ENCODE assay signal across 8 cellular contexts in genomic region chr17:35612924-35613521, GRCh38. TPM values are rescaled to one million over a fixed set of nuclear protein-coding genes. Genes with fewer than 3 reads are reported as not detected.
DNase-seq lines count a peak whose midpoint lies in the region; ATAC-seq, FAIRE-seq and TF ChIP-seq lines count a peak whose summit lies in the region.

No MANE protein-coding gene starts in this region.

- H3K4me3 ChIP-seq in A549 (no peak overlapping the region), retinal pigment epithelial cell (ENCODE audit: low read length) (no peak overlapping the region)

- ATAC-seq in A549 (peak; percentile 84 to 92; a peak in 5 of 6 replicates), GM19463 (IDR thresholded peaks at IDR 0.05; ENCODE audit: unreplicated experiment) (no peak), HG03280 (IDR thresholded peaks at IDR 0.05; ENCODE audit: unreplicated experiment) (no peak)

- no peak overlapping the region for H3K4me2 ChIP-seq in A549

- TF ChIP-seq POLR2A in A549 (IDR thresholded peaks at IDR 0.05; ENCODE audit: low read length), result no peak

- no peak overlapping the region for H3K27ac ChIP-seq in A549

- CTCF ChIA-PET in A549 (lab: Yijun Ruan, JAX), result interaction anchor here (0.6 to 11.0 kb wide), 66 partner anchors 10 to 370 kb away, joined by 3 to 324 read pairs (median 4); partner anchors contain the start of genes GAS2L2, PEX12, RASL10B and TAF15

- TF ChIP-seq CTCF in A549 (IDR thresholded peaks at IDR 0.05), result peak; percentile 91
- peak; percentile 79 for TF ChIP-seq CTCF in retinal pigment epithelial cell (conservative IDR thresholded peaks at IDR 0.05; ENCODE audit: low read depth, low read length)

- no peak for TF ChIP-seq EP300 in A549 (IDR thresholded peaks at IDR 0.05)

- no peaks in the 10 kb centered on the region for H3K9me3 ChIP-seq in A549

- DNase-seq in A549 (ENCODE audit: low read depth in 1 of 2, low spot score in 1 of 2), result peak in 1 of 2 experiments; percentile 68
- DNase-seq in GM03348 (ENCODE audit: low spot score), result peak; percentile 47
- peak; percentile 45 for DNase-seq in NCI-H2227 (lab: John Stamatoyannopoulos, UW; ENCODE audit: unreplicated experiment)
- peak; percentile 8 for DNase-seq in activated T-cell treated with anti-CD3 and anti-CD28 coated beads for 24 hours (ENCODE audit: low read depth)
- peak; percentile 44 for DNase-seq in glomerular endothelial cell (ENCODE audit: extremely low read depth, low read depth, low spot score)
- peak; percentile 10 for DNase-seq in retinal pigment epithelial cell (ENCODE audit: low read depth)

- WGBS in A549 (ENCODE audit: missing lambda C conversion rate), result 26% methylated on average over 2 of the region's 2 CpGs

- POLR2A ChIA-PET in A549 (lab: Yijun Ruan, JAX), result interaction anchor here (0.6 to 2.1 kb wide), 6 partner anchors 19 to 196 kb away, joined by 3 to 15 read pairs (median 4); partner anchors contain the start of genes PEX12 and TAF15

- TF ChIP-seq RAD21 in A549 (conservative IDR thresholded peaks at IDR 0.05 in 1 of 2, IDR thresholded peaks at IDR 0.05 in 1 of 2), result peak; percentile 72 to 76

- peaks cover 6% of the 10 kb centered on the region; the same call in 2 of the 3 replicates for H3K4me1 ChIP-seq in A549

- FAIRE-seq in A549 (lab: Jason Lieb, UNC), result peak; percentile 99

TF ChIP-seq in A549, 52 proteins besides CTCF, POLR2A, EP300 and RAD21:
- TF ChIP-seq RFX5 (IDR thresholded peaks at IDR 0.05), result no peak
- no peak for TF ChIP-seq PBX3 (IDR thresholded peaks at IDR 0.05)
- peak; percentile 76 for TF ChIP-seq SMC3 (IDR thresholded peaks at IDR 0.05)
- TF ChIP-seq TP53 (CRISPR knock-in tag; IDR thresholded peaks at IDR 0.05), result no peak

RNA-seq across cellular contexts. Expression of gene AP2B1, which starts 25.9 kb away (rescaled TPM):
- polyA plus RNA-seq in A549 (2011; rRNA removed), result 278 and 309 TPM in 2 replicates
- polyA plus RNA-seq in A549 (2012; cell fraction: cytosol; rRNA removed), result 83.4 and 99.0 TPM in 2 replicates
- 76.2 and 97.3 TPM in 2 replicates for polyA plus RNA-seq in A549 (2012; cell fraction: nucleus; rRNA removed)
- 110 to 139 TPM (median 114 TPM) in 3 replicates for polyA plus RNA-seq in A549 (2017; fragmentation: RNase III; extraction: RNeasy Plus Mini Kit Qiagen cat#74134 plus additional on column Dnase treatment)
- polyA minus RNA-seq in A549 (2011; rRNA and poly(A)+ RNA removed), result 339 and 362 TPM in 2 replicates
- total RNA-seq in glomerular endothelial cell, result 168 and 203 TPM in 2 replicates

RNA-seq across cellular contexts. Expression of gene PEX12, which starts 34.7 kb away (rescaled TPM):
- polyA plus RNA-seq in A549 (2011; rRNA removed) (11.2 and 15.0 TPM in 2 replicates), A549 (2017; fragmentation: RNase III; extraction: RNeasy Plus Mini Kit Qiagen cat#74134 plus additional on column Dnase treatment) (4.3 to 4.7 TPM (median 4.6 TPM) in 3 replicates)
- 2.6 and 2.9 TPM in 2 replicates for polyA plus RNA-seq in A549 (2012; cell fraction: cytosol; rRNA removed)
- 2.6 and 2.7 TPM in 2 replicates for polyA plus RNA-seq in A549 (2012; cell fraction: nucleus; rRNA removed)
- polyA minus RNA-seq in A549 (2011; rRNA and poly(A)+ RNA removed), result 10.3 and 10.9 TPM in 2 replicates
- total RNA-seq in glomerular endothelial cell, result 4.6 and 6.3 TPM in 2 replicates

RNA-seq across cellular contexts. Expression of gene SLFN14, which starts 52.4 kb away (rescaled TPM):
- not detected in 2 replicates for polyA plus RNA-seq in A549 (2011; rRNA removed)
- not detected in 2 replicates for polyA plus RNA-seq in A549 (2012; cell fraction: cytosol; rRNA removed)
- polyA plus RNA-seq in A549 (2012; cell fraction: nucleus; rRNA removed), result not detected in 2 replicates
- not detected in 3 replicates for polyA plus RNA-seq in A549 (2017; fragmentation: RNase III; extraction: RNeasy Plus Mini Kit Qiagen cat#74134 plus additional on column Dnase treatment)
- not detected in 2 replicates for polyA minus RNA-seq in A549 (2011; rRNA and poly(A)+ RNA removed)
- total RNA-seq in glomerular endothelial cell, result 0.18 TPM in 1 of 2 replicates, not detected in the other

Comparison
In these comparisons a context has a peak if more than half of its experiments do, and no peak if none do; other contexts are left out.
1. ATAC-seq: peak in A549 (2 of 2); none in GM19463 (single experiment) and HG03280 (single experiment).